19 cellular contexts compared by ENCODE assay signal in genomic region chr6:125194980-125195379, GRCh38. TPM values are rescaled to one million over a fixed set of nuclear protein-coding genes. Genes with fewer than 3 reads are reported as not detected.
"Had no signal": no experiment of that assay in that cellular context is flagged by ENCODE, and none has a peak within 500 bp of the region (broad histone marks: within the 10 kb centered on the region; RNA-seq: fewer than 3 reads in every experiment).

No MANE protein-coding gene starts in this region.

- H3K27me3 Mint-ChIP-seq: progenitor cell of endocrine pancreas, type B pancreatic cell had no signal

- H3K9me3 ChIP-seq: esophagus muscularis mucosa, heart left ventricle had no signal

- H3K27ac Mint-ChIP-seq: activated CD8-positive, alpha-beta memory T cell treated with anti-CD3 and anti-CD28 coated beads, Interleukin-2, amount 10 ng/mL, durations not matched to agents 7 days and 5 days; activated naive CD8-positive, alpha-beta T cell; activated T-cell treated with anti-CD3 and anti-CD28 coated beads, Interleukin-2, amount 50 U/mL, for 24 hours had no signal

- H3K4me3 Mint-ChIP-seq: activated CD8-positive, alpha-beta memory T cell treated with anti-CD3 and anti-CD28 coated beads, Interleukin-2, amount 10 ng/mL, durations not matched to agents 7 days and 5 days; activated naive CD8-positive, alpha-beta T cell; activated T-cell treated with anti-CD3 and anti-CD28 coated beads, Interleukin-2, amount 50 U/mL, for 24 hours; nephron; type B pancreatic cell had no signal

- ATAC-seq: activated CD8-positive, alpha-beta memory T cell treated with anti-CD3 and anti-CD28 coated beads, Interleukin-2, amount 10 ng/mL, durations not matched to agents 7 days and 5 days; heart left ventricle; left lobe of liver; sciatic nerve had no signal

- H3K36me3 Mint-ChIP-seq: activated CD8-positive, alpha-beta memory T cell treated with anti-CD3 and anti-CD28 coated beads, Interleukin-2, amount 10 ng/mL, durations not matched to agents 7 days and 5 days; activated naive CD8-positive, alpha-beta T cell; type B pancreatic cell had no signal

- H3K27ac ChIP-seq: esophagus muscularis mucosa had no signal

- H3K27me3 ChIP-seq: esophagus muscularis mucosa, heart left ventricle had no signal

- H3K36me3 ChIP-seq: esophagus muscularis mucosa, heart left ventricle had no signal

- H3K9me3 Mint-ChIP-seq: activated T-cell treated with anti-CD3 and anti-CD28 coated beads, Interleukin-2, amount 50 U/mL, for 24 hours; nephron; type B pancreatic cell had no signal

- DNase-seq: activated CD4-positive, alpha-beta T cell treated with anti-CD3 and anti-CD28 coated beads for 1 hour; activated CD4-positive, alpha-beta T cell treated with anti-CD3 and anti-CD28 coated beads, Interleukin-2, amount 50 U/mL, for 48 hours; activated CD8-positive, alpha-beta memory T cell treated with anti-CD3 and anti-CD28 coated beads, Interleukin-2, amount 10 ng/mL, durations not matched to agents 7 days and 5 days; activated effector memory CD4-positive, alpha-beta T cell treated with anti-CD3 and anti-CD28 coated beads, Interleukin-2, amount 50 U/mL, for 16 hours; activated T-cell treated with anti-CD3 and anti-CD28 coated beads, Interleukin-2, amount 50 U/mL, for 24 hours; anterior cingulate cortex; foreskin fibroblast; heart left ventricle; occipital lobe; stimulated activated CD4-positive, alpha-beta T cell treated with anti-CD3 and anti-CD28 coated beads, Interleukin-2, amount 100 ng/mL, for 24 hours; stimulated activated naive CD4-positive, alpha-beta T cell had no signal

- H3K4me3 ChIP-seq: esophagus muscularis mucosa, heart left ventricle had no signal

RNA-seq across cellular contexts. Expression of gene TPD52L1, which starts 41.4 kb away (rescaled TPM):
- total RNA-seq: activated CD8-positive, alpha-beta memory T cell treated with anti-CD3 and anti-CD28 coated beads, Interleukin-2, amount 10 ng/mL, durations not matched to agents 7 days and 5 days; T-helper 2 cell treated with Interferon-gamma antibody and Interleukin-4, amounts not matched to agents 100 ng/mL and 5 ng/mL, for 36 hours had no signal
